15 cellular contexts compared by ENCODE assay signal in the genomic region with DNA sequence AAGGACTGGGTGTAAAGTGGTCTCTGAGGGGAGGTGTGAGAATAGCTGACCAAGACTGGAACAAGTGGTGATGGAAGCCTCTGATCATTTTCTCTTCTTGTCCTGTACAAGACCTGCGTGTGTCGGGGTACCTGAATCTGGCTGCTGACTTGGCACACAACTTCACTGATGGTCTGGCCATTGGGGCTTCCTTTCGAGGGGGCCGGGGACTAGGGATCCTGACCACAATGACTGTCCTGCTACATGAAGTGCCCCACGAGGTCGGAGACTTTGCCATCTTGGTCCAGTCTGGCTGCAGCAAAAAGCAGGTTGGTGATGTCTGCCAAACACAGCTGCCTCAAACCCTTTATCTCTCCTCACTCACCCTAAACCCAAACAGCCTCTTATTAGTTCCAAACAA. TPM values are rescaled to one million over a fixed set of nuclear protein-coding genes. Genes with fewer than 3 reads are reported as not detected.
A peak's percentile ranks its signal among the peaks of the same experiment; 100 is the strongest.
DNase-seq lines count a peak whose midpoint lies in the region; ATAC-seq and TF ChIP-seq lines count a peak whose summit lies in the region.
"Had no signal": no experiment of that assay in that cellular context is flagged by ENCODE, and none has a peak within 500 bp of the region (broad histone marks: within the 10 kb centered on the region; RNA-seq: fewer than 3 reads in every experiment).

No MANE protein-coding gene starts in this region.

- DNase-seq in activated naive CD4-positive, alpha-beta T cell treated with anti-CD3 and anti-CD28 coated beads for 36 hours, result peak; percentile 4
- DNase-seq in activated naive CD4-positive, alpha-beta T cell treated with anti-CD3 and anti-CD28 coated beads, Interleukin-2, amount 50 U/mL, for 16 hours, result no peak
- DNase-seq in T-cell (no peak), endothelial cell (ENCODE audit: low spot score) (no peak), smooth muscle cell (lab: John Stamatoyannopoulos, UW; ENCODE audit: unreplicated experiment) (no peak), COLO829 (ENCODE audit: low spot score) (no peak), left lobe of liver (ENCODE audit: low spot score) (no peak), NCI-H2029 (lab: John Stamatoyannopoulos, UW) (no peak)
- DNase-seq: activated CD4-positive, alpha-beta T cell treated with anti-CD3 and anti-CD28 coated beads for 4 hours; amniotic stem cell; heart left ventricle; left colon; MG63; nucleus accumbens; stimulated activated CD8-positive, alpha-beta memory T cell treated with anti-CD3 and anti-CD28 coated beads, Interleukin-4, amount 100 ng/mL, for 48 hours had no signal

- TF ChIP-seq CTCF in endothelial cell (IDR thresholded peaks at IDR 0.05; ENCODE audit: unreplicated experiment), result no peak
- TF ChIP-seq CTCF in smooth muscle cell (IDR thresholded peaks at IDR 0.05; ENCODE audit: borderline replicate concordance, insufficient read depth, poor library complexity, severe bottlenecking), result no peak

- no peaks in the 10 kb centered on the region for H3K27me3 Mint-ChIP-seq in activated naive CD4-positive, alpha-beta T cell treated with anti-CD3 and anti-CD28 coated beads for 36 hours (ENCODE audit: low read depth)
- no peaks in the 10 kb centered on the region for H3K27me3 Mint-ChIP-seq in T-cell
- peaks cover 19% of the 10 kb centered on the region for H3K27me3 Mint-ChIP-seq in endothelial cell (ENCODE audit: unreplicated experiment)

- H3K9me3 Mint-ChIP-seq in activated naive CD4-positive, alpha-beta T cell treated with anti-CD3 and anti-CD28 coated beads for 36 hours, result no peaks in the 10 kb centered on the region
- H3K9me3 Mint-ChIP-seq in T-cell (no peaks in the 10 kb centered on the region), endothelial cell (ENCODE audit: unreplicated experiment) (no peaks in the 10 kb centered on the region)

- peaks cover 71% of the 10 kb centered on the region for H3K4me1 Mint-ChIP-seq in activated naive CD4-positive, alpha-beta T cell treated with anti-CD3 and anti-CD28 coated beads for 36 hours (ENCODE audit: low read depth)
- H3K4me1 Mint-ChIP-seq in T-cell, result peaks cover 73 to 76% (median 75%) of the 10 kb centered on the region in 3 donors
- H3K4me1 Mint-ChIP-seq in endothelial cell (ENCODE audit: unreplicated experiment), result peaks cover 63% of the 10 kb centered on the region

- POLR2A ChIA-PET in T-cell (lab: Charles Lee), result no interaction called here

- peak overlapping the region; percentile 98 for H3K9ac ChIP-seq in smooth muscle cell (ENCODE audit: low read depth)

- intact Hi-C loops in activated naive CD4-positive, alpha-beta T cell treated with anti-CD3 and anti-CD28 coated beads for 36 hours (cut with micrococcal nuclease), result loop anchor here (10.0 kb wide), 2 partner anchors 372 to 1008 kb away; partner anchors contain the start of genes GPSM3 and PBX2

- ATAC-seq in T-cell (replicated peaks in 1 of 4) (no peak), left lobe of liver (no peak)
- ATAC-seq: heart left ventricle, left colon had no signal

- no peak overlapping the region for H2AFZ ChIP-seq in smooth muscle cell (ENCODE audit: low read depth)

- no peaks in the 10 kb centered on the region for H3K27me3 ChIP-seq in smooth muscle cell (ENCODE audit: low read depth)
- H3K27me3 ChIP-seq: heart left ventricle, MG63 had no signal

- peak overlapping the region; percentile 98 for H3K4me3 Mint-ChIP-seq in activated naive CD4-positive, alpha-beta T cell treated with anti-CD3 and anti-CD28 coated beads for 36 hours
- H3K4me3 Mint-ChIP-seq in T-cell, result peak overlapping the region; percentile 92 to 99 (median 97)
- H3K4me3 Mint-ChIP-seq in endothelial cell (ENCODE audit: unreplicated experiment), result peak overlapping the region; percentile 100

- H3K4me1 ChIP-seq in smooth muscle cell (ENCODE audit: low read depth), result peaks cover 43% of the 10 kb centered on the region

- H3K4me2 ChIP-seq in smooth muscle cell, result peak overlapping the region; percentile 98

- WGBS in smooth muscle cell (ENCODE audit: low lambda C conversion rate), result 98% methylated on average over 6 of the region's 6 CpGs

- H3F3A ChIP-seq in smooth muscle cell (ENCODE audit: low read depth), result peaks cover 22% of the 10 kb centered on the region

- H3K36me3 ChIP-seq in smooth muscle cell (ENCODE audit: low read depth), result peaks cover 6% of the 10 kb centered on the region

- H3K4me3 ChIP-seq in smooth muscle cell, result no peak overlapping the region

- peak overlapping the region; percentile 97 for H3K27ac Mint-ChIP-seq in activated naive CD4-positive, alpha-beta T cell treated with anti-CD3 and anti-CD28 coated beads for 36 hours
- peak overlapping the region in 1 of 2 donors; percentile 75 for H3K27ac Mint-ChIP-seq in T-cell
- H3K27ac Mint-ChIP-seq in endothelial cell (ENCODE audit: unreplicated experiment), result peak overlapping the region; percentile 37

- H3K36me3 Mint-ChIP-seq in activated naive CD4-positive, alpha-beta T cell treated with anti-CD3 and anti-CD28 coated beads for 36 hours (ENCODE audit: low read depth), result peaks cover 28% of the 10 kb centered on the region
- peaks cover 22% of the 10 kb centered on the region for H3K36me3 Mint-ChIP-seq in T-cell
- peaks cover 35% of the 10 kb centered on the region for H3K36me3 Mint-ChIP-seq in endothelial cell (ENCODE audit: low read depth, unreplicated experiment)

- peaks cover 49% of the 10 kb centered on the region for H4K20me1 ChIP-seq in smooth muscle cell (ENCODE audit: low read depth)

- peak overlapping the region; percentile 98 for H3K27ac ChIP-seq in smooth muscle cell (ENCODE audit: low read depth)

- CTCF ChIA-PET in activated naive CD4-positive, alpha-beta T cell treated with anti-CD3 and anti-CD28 coated beads for 36 hours (lab: Charles Lee), result no interaction called here
- CTCF ChIA-PET in T-cell (lab: Charles Lee), result no interaction called here

- H3K79me2 ChIP-seq in smooth muscle cell (ENCODE audit: low read depth), result peaks cover 45% of the 10 kb centered on the region

- no peaks in the 10 kb centered on the region for H3K9me3 ChIP-seq in smooth muscle cell (replicated peaks; ENCODE audit: low read depth)
- H3K9me3 ChIP-seq: heart left ventricle, MG63 had no signal

RNA-seq across cellular contexts. Expression of gene HSD17B8, which starts 1.7 kb away (rescaled TPM):
- 10 to 100 TPM; 31.3 to 33.5 TPM for total RNA-seq in activated naive CD4-positive, alpha-beta T cell treated with anti-CD3 and anti-CD28 coated beads for 36 hours
- total RNA-seq in T-cell, result 10 to 100 TPM; 13.9 to 27.7 (median 24.4) TPM
- 6.5 TPM for total RNA-seq in endothelial cell (ENCODE audit: unreplicated experiment)
- 2.9 and 4.9 TPM in 2 replicates for total RNA-seq in smooth muscle cell
- 3.7 and 9.6 TPM in 2 replicates for polyA plus RNA-seq in smooth muscle cell
- total RNA-seq in left lobe of liver, result 40.3 TPM

RNA-seq across cellular contexts. Expression of gene SLC39A7, which starts 2.1 kb away (rescaled TPM):
- total RNA-seq in activated naive CD4-positive, alpha-beta T cell treated with anti-CD3 and anti-CD28 coated beads for 36 hours, result 10 to 100 TPM; 35.9 to 39.5 TPM
- total RNA-seq in T-cell, result 10 to 100 TPM; 19.1 to 44.0 (median 41.3) TPM
- 108 TPM for total RNA-seq in endothelial cell (ENCODE audit: unreplicated experiment)
- total RNA-seq in smooth muscle cell, result 112 and 140 TPM in 2 replicates
- polyA plus RNA-seq in smooth muscle cell, result 87.2 and 89.5 TPM in 2 replicates
- total RNA-seq in left lobe of liver, result 74.8 TPM

RNA-seq across cellular contexts. Expression of gene RXRB, which starts 2.3 kb away (rescaled TPM):
- total RNA-seq in activated naive CD4-positive, alpha-beta T cell treated with anti-CD3 and anti-CD28 coated beads for 36 hours, result 10 to 100 TPM; 50.4 to 50.6 TPM
- 100 to 1,000 TPM in 2 of 5 donors, 10 to 100 TPM in 3; 65.5 to 104 (median 96.4) TPM for total RNA-seq in T-cell
- total RNA-seq in endothelial cell (ENCODE audit: unreplicated experiment), result 35.8 TPM
- 24.3 and 25.7 TPM in 2 replicates for total RNA-seq in smooth muscle cell
- 28.2 and 33.7 TPM in 2 replicates for polyA plus RNA-seq in smooth muscle cell
- 23.3 TPM for total RNA-seq in left lobe of liver

RNA-seq across cellular contexts. Expression of gene RING1, which starts 5.5 kb away (rescaled TPM):
- total RNA-seq in activated naive CD4-positive, alpha-beta T cell treated with anti-CD3 and anti-CD28 coated beads for 36 hours, result 10 to 100 TPM; 17.1 to 18.2 TPM
- total RNA-seq in T-cell (10 to 100 TPM; 37.7 to 43.8 (median 42.6) TPM), endothelial cell (ENCODE audit: unreplicated experiment) (19.6 TPM), smooth muscle cell (23.4 and 32.2 TPM in 2 replicates), left lobe of liver (19.2 TPM)
- 31.6 and 35.1 TPM in 2 replicates for polyA plus RNA-seq in smooth muscle cell

RNA-seq across cellular contexts. Expression of gene COL11A2, which starts 10.5 kb away (rescaled TPM):
- 1 to 10 TPM in 1 of 2 experiments, under 1 TPM in 1; 0.88 to 1.4 TPM for total RNA-seq in activated naive CD4-positive, alpha-beta T cell treated with anti-CD3 and anti-CD28 coated beads for 36 hours
- 1 to 10 TPM; 1.3 to 9.7 (median 2.7) TPM for total RNA-seq in T-cell
- 127 TPM for total RNA-seq in endothelial cell (ENCODE audit: unreplicated experiment)
- 0.36 and 1.1 TPM in 2 replicates for total RNA-seq in smooth muscle cell
- 1.2 and 1.5 TPM in 2 replicates for polyA plus RNA-seq in smooth muscle cell
- 0.55 TPM for total RNA-seq in left lobe of liver
